ENCODE assay signal across 9 cellular contexts in the genomic region with DNA sequence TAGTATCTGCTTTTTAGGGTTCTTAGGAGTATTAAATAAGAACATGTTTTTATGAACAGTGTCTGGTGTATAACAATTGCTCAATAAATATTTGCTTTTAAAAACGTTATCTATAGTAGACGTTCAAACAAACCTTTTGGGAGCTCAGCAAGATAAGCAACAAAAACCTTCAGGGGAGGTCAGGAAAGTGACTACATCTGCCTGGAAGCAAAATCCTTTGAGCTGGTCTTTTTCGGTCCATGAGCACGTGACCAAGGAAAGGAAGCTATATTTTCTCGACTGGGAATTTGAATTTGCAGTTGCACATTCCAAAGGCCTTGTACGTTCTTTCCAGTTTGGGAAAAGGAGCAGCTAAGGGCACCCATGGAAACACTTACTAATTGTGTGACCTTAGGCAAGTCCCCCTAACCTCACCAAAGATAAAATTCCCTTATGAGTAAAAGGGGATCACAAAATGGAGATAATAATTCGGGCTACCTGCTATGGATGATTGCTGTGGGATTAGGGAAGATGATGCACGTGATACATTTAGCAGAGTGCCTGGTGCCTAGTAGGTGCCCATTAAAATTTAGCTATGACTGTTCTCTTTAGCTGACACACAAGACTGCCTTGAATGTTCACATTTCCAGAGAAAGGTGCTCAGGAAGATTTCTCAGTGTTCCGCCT. TPM values are rescaled to one million over a fixed set of nuclear protein-coding genes. Genes with fewer than 3 reads are reported as not detected.
DNase-seq lines count a peak whose midpoint lies in the region; ATAC-seq and TF ChIP-seq lines count a peak whose summit lies in the region.
"Had no signal": no experiment of that assay in that cellular context is flagged by ENCODE, and none has a peak within 500 bp of the region (broad histone marks: within the 10 kb centered on the region; RNA-seq: fewer than 3 reads in every experiment).

No MANE protein-coding gene starts in this region.

- peaks cover 28% of the 10 kb centered on the region for H3K4me1 Mint-ChIP-seq in progenitor cell of endocrine pancreas (ENCODE audit: low read depth)

- no peaks in the 10 kb centered on the region for H3K9me3 Mint-ChIP-seq in progenitor cell of endocrine pancreas (ENCODE audit: low read depth)

- DNase-seq in coronary artery (ENCODE audit: low spot score) (no peak), progenitor cell of endocrine pancreas (ENCODE audit: low spot score, unreplicated experiment) (no peak), gastrocnemius medialis (no peak), A172 (ENCODE audit: low spot score) (no peak), anterior cingulate cortex (lab: John Stamatoyannopoulos, UW) (no peak), COR-L47 (lab: John Stamatoyannopoulos, UW) (no peak)
- DNase-seq: NCI-H1105 treated with DMSO at 0.1 percent for 48 hours had no signal

- H3K27ac Mint-ChIP-seq in progenitor cell of endocrine pancreas, result peak overlapping the region; percentile 26

- no peak overlapping the region for H3K4me3 Mint-ChIP-seq in progenitor cell of endocrine pancreas (ENCODE audit: low read depth)

- in situ Hi-C loops in gastrocnemius medialis (cut with MboI; ENCODE audit: low sequenced_read_pairs in 4 of 4), result no loop called here

- ATAC-seq in GM18909 (IDR thresholded peaks at IDR 0.05; ENCODE audit: poor library complexity, unreplicated experiment), result peak; percentile 11
- no peak for ATAC-seq in gastrocnemius medialis

- no peaks in the 10 kb centered on the region for H3K27me3 ChIP-seq in gastrocnemius medialis

- no peak for TF ChIP-seq POLR2A in gastrocnemius medialis (IDR thresholded peaks at IDR 0.05)

- H3K36me3 ChIP-seq in KOPT-K1 (ENCODE audit: insufficient read depth, low read length) (no peaks in the 10 kb centered on the region), gastrocnemius medialis (no peaks in the 10 kb centered on the region)

- no peaks in the 10 kb centered on the region for H3K27me3 Mint-ChIP-seq in progenitor cell of endocrine pancreas

- H3K9me3 ChIP-seq in KOPT-K1 (ENCODE audit: insufficient read depth, low read length, poor library complexity, severe bottlenecking), result no peaks in the 10 kb centered on the region
- H3K9me3 ChIP-seq in gastrocnemius medialis, result no peaks in the 10 kb centered on the region

- peak overlapping the region; percentile 61 for H3K4me3 ChIP-seq in coronary artery
- peak overlapping the region in 1 of 4 donors; percentile 38 for H3K4me3 ChIP-seq in gastrocnemius medialis

- peak overlapping the region; percentile 50 for H3K27ac ChIP-seq in KOPT-K1 (ENCODE audit: low read depth, low read length, poor library complexity, severe bottlenecking)
- peak overlapping the region in 1 of 2 donors; percentile 30 for H3K27ac ChIP-seq in coronary artery
- H3K27ac ChIP-seq in gastrocnemius medialis, result no peak overlapping the region

- H3K4me1 ChIP-seq in gastrocnemius medialis, result peaks cover 0 to 3% of the 10 kb centered on the region in 2 donors

- no peak for TF ChIP-seq CTCF in coronary artery (IDR thresholded peaks at IDR 0.05)
- no peak for TF ChIP-seq CTCF in progenitor cell of endocrine pancreas (IDR thresholded peaks at IDR 0.05; ENCODE audit: unreplicated experiment)
- no peak for TF ChIP-seq CTCF in gastrocnemius medialis (IDR thresholded peaks at IDR 0.05 in 4 of 5, conservative IDR thresholded peaks at IDR 0.05 in 1 of 5)

- intact Hi-C loops in gastrocnemius medialis (cut with DNase I; ENCODE audit: low total_unique reads), result no loop called here

- no peaks in the 10 kb centered on the region for H3K36me3 Mint-ChIP-seq in progenitor cell of endocrine pancreas (ENCODE audit: insufficient read depth)

RNA-seq across cellular contexts. Expression of a gene that starts 45.4 kb away (rescaled TPM):
- total RNA-seq in progenitor cell of endocrine pancreas, result 48.2 and 50.0 TPM in 2 replicates
- total RNA-seq in gastrocnemius medialis, result 10 to 100 TPM in 2 of 4 donors, 1 to 10 TPM in 2; 1.1 to 18.1 (median 11.4) TPM
- total RNA-seq in A172 (2014; rRNA removed; shearing (Covaris generic)), result 292 and 382 TPM in 2 replicates

RNA-seq across cellular contexts. Expression of a gene that starts 48.1 kb away (rescaled TPM):
- total RNA-seq in progenitor cell of endocrine pancreas, result 38.2 and 43.1 TPM in 2 replicates
- total RNA-seq in gastrocnemius medialis, result 100 to 1,000 TPM in 1 of 4 donors, 10 to 100 TPM in 3; 61.4 to 103 (median 87.2) TPM
- total RNA-seq in A172 (2014; rRNA removed; shearing (Covaris generic)), result 58.4 and 62.1 TPM in 2 replicates
